ENCODE assay signal across 11 cellular contexts in the genomic region with DNA sequence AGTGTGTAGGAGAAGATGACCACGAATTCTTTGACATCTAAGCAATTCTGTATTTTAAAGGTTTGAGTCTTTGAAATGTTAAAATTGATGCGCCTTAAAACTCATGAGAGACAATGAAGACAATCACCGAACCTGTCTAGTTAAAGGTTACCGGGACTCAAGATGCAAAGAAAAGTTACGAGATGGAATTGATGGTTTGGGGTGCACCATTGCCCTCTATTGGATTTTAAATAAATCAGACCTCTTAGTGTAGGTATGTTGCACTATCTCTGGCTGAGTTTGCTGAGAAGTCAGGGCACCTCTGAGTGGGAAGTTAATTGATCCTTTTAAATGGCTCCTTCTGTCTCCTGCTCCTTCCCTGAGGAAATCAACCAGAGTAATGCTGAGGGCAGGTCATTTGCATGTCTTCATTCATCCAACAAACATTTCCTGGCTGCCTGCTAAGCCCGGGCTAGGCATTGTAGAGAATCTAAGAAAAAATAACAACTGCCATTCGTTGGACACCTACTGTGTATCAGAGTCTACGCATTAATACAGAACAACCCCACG. TPM values are rescaled to one million over a fixed set of nuclear protein-coding genes. Genes with fewer than 3 reads are reported as not detected.
DNase-seq lines count a peak whose midpoint lies in the region; ATAC-seq and TF ChIP-seq lines count a peak whose summit lies in the region.
"Had no signal": no experiment of that assay in that cellular context is flagged by ENCODE, and none has a peak within 500 bp of the region (broad histone marks: within the 10 kb centered on the region; RNA-seq: fewer than 3 reads in every experiment).

No MANE protein-coding gene starts in this region.

- no peaks in the 10 kb centered on the region for H3F3A ChIP-seq in PC-9 (ENCODE audit: insufficient read depth, low read depth)

- H3K9me3 ChIP-seq in PC-9 (ENCODE audit: insufficient read depth, low read depth): no peaks in the 10 kb centered on the region
- H3K9me3 ChIP-seq in iPS-20b (ENCODE audit: insufficient read depth, low read depth, low read length): no peaks in the 10 kb centered on the region
- H3K9me3 ChIP-seq in upper lobe of right lung: no peaks in the 10 kb centered on the region
- H3K9me3 ChIP-seq: breast epithelium, Peyer's patch had no signal

- intact Hi-C loops in PC-9 (cut with micrococcal nuclease; ENCODE audit: unreplicated experiment) (no loop called here), Right ventricle myocardium superior (cut with DNase I) (no loop called here), upper lobe of right lung (cut with DNase I) (no loop called here)

- H3K9me2 ChIP-seq in PC-9 (ENCODE audit: insufficient read depth): no peaks in the 10 kb centered on the region

- TF ChIP-seq CTCF in GM12872 (IDR thresholded peaks at IDR 0.05; ENCODE audit: insufficient read depth, low read depth, low read length) (peak; percentile 30; the same call in 2 of the 3 replicates), PC-9 (conservative IDR thresholded peaks at IDR 0.05) (0 out of 2 replicates have a peak, but pooled peaks have one; percentile 23), upper lobe of right lung (IDR thresholded peaks at IDR 0.05) (no peak)

- CTCF ChIA-PET in PC-9 (lab: Charles Lee): no interaction called here

- H3K9ac ChIP-seq in iPS-20b (ENCODE audit: low read depth, low read length): peak overlapping the region; percentile 2; the same call in 1 of the 2 replicates

- POLR2A ChIA-PET in PC-9 (lab: Charles Lee; ENCODE audit: unreplicated experiment): no interaction called here

- no peak overlapping the region for H3K4me2 ChIP-seq in PC-9

- H4K20me1 ChIP-seq in PC-9 (ENCODE audit: insufficient read depth): peaks cover 3% of the 10 kb centered on the region; the same call in 1 of the 2 replicates

- H3K27ac ChIP-seq in PC-9 (no peak overlapping the region), iPS-20b (ENCODE audit: low read length) (no peak overlapping the region), upper lobe of right lung (no peak overlapping the region)
- H3K27ac ChIP-seq: breast epithelium had no signal

- ATAC-seq in HG03571 (IDR thresholded peaks at IDR 0.05; ENCODE audit: unreplicated experiment) (no peak), Right ventricle myocardium superior (ENCODE audit: poor library complexity) (no peak), upper lobe of right lung (no peak)

- no peak for DNase-seq in PC-9
- DNase-seq in Right ventricle myocardium superior: no peak
- no peak for DNase-seq in upper lobe of right lung
- DNase-seq: NCI-H1436 treated with DMSO at 0.1 percent for 48 hours, Peyer's patch had no signal

- no peak overlapping the region for H2AFZ ChIP-seq in PC-9

- H3K79me2 ChIP-seq in PC-9 (ENCODE audit: low read depth): no peaks in the 10 kb centered on the region

- H3K27me3 ChIP-seq in PC-9 (ENCODE audit: insufficient read depth, low read depth): peaks cover 75% of the 10 kb centered on the region
- no peaks in the 10 kb centered on the region for H3K27me3 ChIP-seq in iPS-20b (ENCODE audit: insufficient read depth, low read length)
- H3K27me3 ChIP-seq in upper lobe of right lung: peaks cover 38% of the 10 kb centered on the region
- H3K27me3 ChIP-seq: breast epithelium, Peyer's patch had no signal

- H3K4me1 ChIP-seq in PC-9 (replicated peaks; ENCODE audit: insufficient read depth) (no peaks in the 10 kb centered on the region), iPS-20b (ENCODE audit: insufficient read depth, low read length) (peaks cover 42% of the 10 kb centered on the region), upper lobe of right lung (no peaks in the 10 kb centered on the region)
- H3K4me1 ChIP-seq: breast epithelium, Peyer's patch had no signal

- BruUV-seq in PC-9 (replicated peaks; lab: Mats Ljungman, UMichigan): no TSS peak

- no peaks in the 10 kb centered on the region for H3K36me3 ChIP-seq in PC-9 (ENCODE audit: low read depth)
- H3K36me3 ChIP-seq in iPS-20b (ENCODE audit: insufficient read depth, low read depth, low read length): no peaks in the 10 kb centered on the region
- no peaks in the 10 kb centered on the region for H3K36me3 ChIP-seq in upper lobe of right lung
- H3K36me3 ChIP-seq: breast epithelium, Peyer's patch had no signal

- H3K4me3 ChIP-seq in PC-9 (no peak overlapping the region), iPS-20b (ENCODE audit: low read length) (peak overlapping the region; percentile 19; the same call in 1 of the 2 replicates), upper lobe of right lung (no peak overlapping the region)
- H3K4me3 ChIP-seq: breast epithelium, Peyer's patch had no signal

RNA-seq across cellular contexts. Expression of a gene that starts 19.4 kb away (rescaled TPM):
- total RNA-seq in PC-9 (2021) (not detected in 2 replicates), Right ventricle myocardium superior (not detected), upper lobe of right lung (0.69 TPM)
- total RNA-seq: frontal cortex, Peyer's patch, subcutaneous adipose tissue had no signal

RNA-seq across cellular contexts. Expression of a gene that starts 39.9 kb away (rescaled TPM):
- total RNA-seq in PC-9 (2021) (not detected in 2 replicates), Right ventricle myocardium superior (1.6 TPM), upper lobe of right lung (10.1 TPM)

RNA-seq across cellular contexts. Expression of a gene that starts 47.3 kb away (rescaled TPM):
- not detected in 2 replicates for total RNA-seq in PC-9 (2021)
- not detected for total RNA-seq in Right ventricle myocardium superior
- total RNA-seq in upper lobe of right lung: not detected
- total RNA-seq: breast epithelium, Peyer's patch had no signal

RNA-seq across cellular contexts. Expression of a gene that starts 53.9 kb away (rescaled TPM):
- total RNA-seq in PC-9 (2021) (8.1 and 9.1 TPM in 2 replicates), Right ventricle myocardium superior (4.9 TPM), upper lobe of right lung (0.35 TPM)
